In genomic region chr22:28478564-28478963, GRCh38 we compare ENCODE assay signal across 28 cellular contexts.
"Had no signal": no experiment of that assay in that cellular context is flagged by ENCODE, and none has a peak within 500 bp of the region (broad histone marks: within the 10 kb centered on the region; RNA-seq: fewer than 3 reads in every experiment).

No MANE protein-coding gene starts in this region.

- H3K4me1 ChIP-seq: colonic mucosa, foreskin keratinocyte, gastrocnemius medialis had no signal

- H3K36me3 ChIP-seq: colonic mucosa, esophagus muscularis mucosa, esophagus squamous epithelium, gastrocnemius medialis, gastroesophageal sphincter, heart left ventricle, heart right ventricle had no signal

- H3K27ac ChIP-seq: colonic mucosa, coronary artery, dorsolateral prefrontal cortex, epithelial cell of prostate, esophagus muscularis mucosa, esophagus squamous epithelium, foreskin keratinocyte, gastrocnemius medialis, gastroesophageal sphincter, heart left ventricle, heart right ventricle had no signal

- DNase-seq: colonic mucosa; cortex of kidney; dermis blood vessel endothelial cell; dorsolateral prefrontal cortex; effector CD4-positive, alpha-beta T cell; effector CD8-positive, alpha-beta T cell; effector memory CD4-positive, alpha-beta T cell; effector memory CD8-positive, alpha-beta T cell; endodermal cell; erythroblast; esophagus squamous epithelium; foreskin fibroblast; foreskin keratinocyte; foreskin melanocyte; gastrocnemius medialis; glutamatergic neuron; head of caudate nucleus; heart left ventricle; heart right ventricle had no signal

- H3K4me3 ChIP-seq: colonic mucosa, coronary artery, dorsolateral prefrontal cortex, esophagus muscularis mucosa, esophagus squamous epithelium, gastrocnemius medialis, gastroesophageal sphincter, heart left ventricle, heart right ventricle had no signal

- H3K9me3 ChIP-seq: colonic mucosa, esophagus muscularis mucosa, esophagus squamous epithelium, gastrocnemius medialis, gastroesophageal sphincter, heart left ventricle, heart right ventricle had no signal

- ATAC-seq: effector memory CD8-positive, alpha-beta T cell; esophagus mucosa; foreskin keratinocyte; gastrocnemius medialis; gastroesophageal sphincter; heart left ventricle; heart right ventricle had no signal

- H3K27me3 ChIP-seq: colonic mucosa, dorsolateral prefrontal cortex, esophagus muscularis mucosa, foreskin keratinocyte, gastrocnemius medialis, gastroesophageal sphincter, heart left ventricle, heart right ventricle had no signal

- FAIRE-seq: colon, endometrium, endothelial cell of umbilical vein, frontal cortex had no signal
